14 cellular contexts compared by ENCODE assay signal in the genomic region with DNA sequence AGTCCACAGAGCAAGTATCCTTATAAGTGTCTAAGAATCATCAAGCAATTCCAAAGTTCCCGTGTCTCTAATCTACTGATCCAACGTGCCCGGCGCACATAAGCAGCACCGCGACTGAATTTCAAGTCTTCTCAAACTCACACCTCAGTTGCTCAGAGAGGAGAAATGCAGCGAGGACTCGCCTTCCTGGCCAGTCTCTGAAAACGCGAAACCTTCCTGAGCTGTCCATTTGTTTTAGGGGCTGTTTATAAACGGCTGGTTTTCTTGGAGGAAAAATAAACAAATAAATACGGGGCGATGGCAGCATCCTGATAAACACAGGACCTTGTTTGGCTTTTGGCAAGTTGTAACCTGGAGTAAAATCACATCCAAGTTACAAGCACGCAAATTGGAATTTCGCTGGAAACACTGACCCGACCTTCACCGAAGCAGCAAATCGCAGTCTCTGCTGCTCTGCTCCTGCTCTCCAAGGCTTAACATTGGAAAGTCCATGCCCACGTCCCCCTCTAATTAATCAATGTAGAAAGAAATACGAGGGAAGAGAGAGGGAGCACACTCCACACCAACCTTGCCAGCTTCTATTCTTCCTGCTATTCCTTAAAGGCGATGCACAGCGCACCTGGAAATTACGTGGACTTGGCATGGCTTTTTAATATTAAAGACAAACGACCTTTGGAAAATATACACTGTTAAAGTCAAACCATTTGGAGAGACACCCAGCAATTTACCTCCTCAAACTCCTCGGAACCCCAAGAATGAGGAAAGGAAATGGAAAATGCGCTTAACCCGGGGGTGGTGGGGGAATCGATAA.
A peak's percentile ranks its signal among the peaks of the same experiment; 100 is the strongest.
DNase-seq lines count a peak whose midpoint lies in the region; ATAC-seq and TF ChIP-seq lines count a peak whose summit lies in the region.
"Had no signal": no experiment of that assay in that cellular context is flagged by ENCODE, and none has a peak within 500 bp of the region (broad histone marks: within the 10 kb centered on the region; RNA-seq: fewer than 3 reads in every experiment).

No MANE protein-coding gene starts in this region.

- H3K4me3 Mint-ChIP-seq in neural crest cell, result peak overlapping the region; percentile 85
- H3K4me3 Mint-ChIP-seq: activated naive CD8-positive, alpha-beta T cell had no signal

- H4K20me1 ChIP-seq in Karpas-422 (ENCODE audit: insufficient read depth, low read depth, low read length), result no peaks in the 10 kb centered on the region

- H3K36me3 Mint-ChIP-seq in neural crest cell (ENCODE audit: low read depth), result no peaks in the 10 kb centered on the region
- H3K36me3 Mint-ChIP-seq: activated naive CD8-positive, alpha-beta T cell had no signal

- H3K27me3 Mint-ChIP-seq in neural crest cell (ENCODE audit: low read depth), result peaks cover 93% of the 10 kb centered on the region

- no peak for TF ChIP-seq CTCF in neural crest cell (conservative IDR thresholded peaks at IDR 0.05)

- H3K4me1 ChIP-seq in Karpas-422 (ENCODE audit: low read length), result no peaks in the 10 kb centered on the region
- H3K4me1 ChIP-seq: BE2C, upper lobe of right lung had no signal

- no peak overlapping the region for H3K27ac Mint-ChIP-seq in neural crest cell (ENCODE audit: unreplicated experiment)
- H3K27ac Mint-ChIP-seq: activated naive CD8-positive, alpha-beta T cell had no signal

- H3K36me3 ChIP-seq in Karpas-422 (ENCODE audit: insufficient read depth, low read length), result no peaks in the 10 kb centered on the region
- H3K36me3 ChIP-seq: BE2C, pancreas, upper lobe of right lung had no signal

- peaks cover 16% of the 10 kb centered on the region for H3K4me1 Mint-ChIP-seq in neural crest cell

- H3K9me2 ChIP-seq in Karpas-422 (replicated peaks; ENCODE audit: insufficient read depth, low read length), result no peaks in the 10 kb centered on the region

- no peak overlapping the region for H3K4me3 ChIP-seq in Karpas-422 (ENCODE audit: low read length)
- H3K4me3 ChIP-seq: upper lobe of right lung had no signal

- no peak overlapping the region for H3K4me2 ChIP-seq in Karpas-422 (ENCODE audit: low read depth, low read length, poor library complexity, severe bottlenecking)

- ATAC-seq in HG02840 (IDR thresholded peaks at IDR 0.05; ENCODE audit: low FRiP score, unreplicated experiment) (no peak), esophagus mucosa (no peak)
- ATAC-seq: upper lobe of right lung had no signal

- H3K9ac ChIP-seq in Karpas-422 (ENCODE audit: low read length), result no peak overlapping the region

- H3K27ac ChIP-seq in Karpas-422 (ENCODE audit: low read length) (no peak overlapping the region), cingulate gyrus (ENCODE audit: low read depth, low read length) (peak overlapping the region; percentile 77)
- H3K27ac ChIP-seq: pancreas, upper lobe of right lung had no signal

- DNase-seq in D341Med (ENCODE audit: low spot score) (peak; percentile 34), Karpas-422 (peak; percentile 41), neural crest cell (ENCODE audit: low read depth, low spot score) (peak; percentile 12), activated gamma-delta T cell treated with Interleukin-2 at 50 U/mL for 16 hours (no peak), GOT3 (lab: John Stamatoyannopoulos, UW) (no peak)
- DNase-seq: kidney, NCI-H2029 treated with DMSO at 0.1 percent for 48 hours, upper lobe of right lung had no signal

- H3K9me3 ChIP-seq in Karpas-422 (ENCODE audit: low read length), result no peaks in the 10 kb centered on the region
- H3K9me3 ChIP-seq: BE2C, pancreas, upper lobe of right lung had no signal

- H3K9me3 Mint-ChIP-seq in neural crest cell, result no peaks in the 10 kb centered on the region

- H3K79me2 ChIP-seq in Karpas-422 (ENCODE audit: low read length), result no peaks in the 10 kb centered on the region

- no peaks in the 10 kb centered on the region for H3K27me3 ChIP-seq in Karpas-422 (ENCODE audit: low read length)

- no peak overlapping the region for H2AFZ ChIP-seq in Karpas-422 (ENCODE audit: low read length)

Comparison
In these comparisons a context has a peak if more than half of its experiments do, and no peak if none do; other contexts are left out.
1. DNase-seq: peak in D341Med (single experiment), Karpas-422 (single experiment) and neural crest cell (single experiment); none in activated gamma-delta T cell treated with Interleukin-2 at 50 U/mL for 16 hours (single experiment) and GOT3 (single experiment).